ENCODE assay signal across 9 cellular contexts in genomic region chr22:21736084-21736642, GRCh38. TPM values are rescaled to one million over a fixed set of nuclear protein-coding genes. Genes with fewer than 3 reads are reported as not detected.
DNase-seq lines count a peak whose midpoint lies in the region; ATAC-seq, FAIRE-seq and TF ChIP-seq lines count a peak whose summit lies in the region.
"Had no signal": no experiment of that assay in that cellular context is flagged by ENCODE, and none has a peak within 500 bp of the region (broad histone marks: within the 10 kb centered on the region; RNA-seq: fewer than 3 reads in every experiment).

No MANE protein-coding gene starts in this region.

- H3K27me3 ChIP-seq in K562 (ENCODE audit: control insufficient read depth in 2 of 2, insufficient read depth in 2 of 2, low read length in 2 of 2): peaks cover 51 to 57% of the 10 kb centered on the region in 2 experiments
- no peaks in the 10 kb centered on the region for H3K27me3 ChIP-seq in right lobe of liver
- no peaks in the 10 kb centered on the region for H3K27me3 ChIP-seq in transverse colon

- CTCF ChIA-PET in activated CD4-positive, alpha-beta memory T cell treated with anti-CD3 and anti-CD28 coated beads, Interleukin-2, amount 10 ng/mL, durations not matched to agents 7 days and 5 days (lab: Charles Lee): interaction anchor here (1.0 kb wide), 2 partner anchors 10 to 89 kb away, joined by 3 read pairs; no protein-coding TSS in a partner anchor
- CTCF ChIA-PET in activated CD4-positive, alpha-beta memory T cell treated with anti-CD3 and anti-CD28 coated beads for 36 hours (lab: Charles Lee): interaction anchor here (0.5 to 2.3 kb wide), 7 partner anchors 10 to 217 kb away, joined by 3 to 13 read pairs (median 4); partner anchors contain the start of genes PPM1F and YDJC
- CTCF ChIA-PET in K562 (lab: Yijun Ruan, JAX; ENCODE audit: low intra/inter-chr PET ratio): interaction anchor here (0.6 kb wide), 1 partner anchor 10 kb away, joined by 3 read pairs; no protein-coding TSS in a partner anchor

- H3K27me3 Mint-ChIP-seq in activated CD4-positive, alpha-beta memory T cell treated with anti-CD3 and anti-CD28 coated beads, Interleukin-2, amount 10 ng/mL, durations not matched to agents 7 days and 5 days: peaks cover 21% of the 10 kb centered on the region
- peaks cover 1% of the 10 kb centered on the region for H3K27me3 Mint-ChIP-seq in activated CD4-positive, alpha-beta memory T cell treated with anti-CD3 and anti-CD28 coated beads for 36 hours

- H3K4me2 ChIP-seq in K562 (ENCODE audit: insufficient read depth, low read length): peak overlapping the region; percentile 90

- peak overlapping the region; percentile 52 for H3K4me3 ChIP-seq in K562
- peak overlapping the region; percentile 59 to 78 (median 68) for H3K4me3 ChIP-seq in right lobe of liver
- peak overlapping the region; percentile 28 to 54 (median 46) for H3K4me3 ChIP-seq in transverse colon

- H3K36me3 Mint-ChIP-seq in activated CD4-positive, alpha-beta memory T cell treated with anti-CD3 and anti-CD28 coated beads, Interleukin-2, amount 10 ng/mL, durations not matched to agents 7 days and 5 days (ENCODE audit: low read depth): no peaks in the 10 kb centered on the region
- H3K36me3 Mint-ChIP-seq in activated CD4-positive, alpha-beta memory T cell treated with anti-CD3 and anti-CD28 coated beads for 36 hours: no peaks in the 10 kb centered on the region

- intact Hi-C loops in activated CD4-positive, alpha-beta memory T cell treated with anti-CD3 and anti-CD28 coated beads for 36 hours (cut with micrococcal nuclease): loop anchor here (5.0 kb wide), 1 partner anchor 84 kb away; no protein-coding TSS in a partner anchor
- intact Hi-C loops in K562 (cut with micrococcal nuclease): loop anchor here (2.0 kb wide), 1 partner anchor 133 kb away; no protein-coding TSS in a partner anchor
- intact Hi-C loops in right lobe of liver (cut with DNase I): loop anchor here in 1 of 2 donors (10.0 kb wide), 1 partner anchor 199 kb away; no protein-coding TSS in a partner anchor
- intact Hi-C loops in transverse colon (cut with DNase I; ENCODE audit: low total_unique reads): no loop called here

- no peaks in the 10 kb centered on the region for H3K9me3 Mint-ChIP-seq in activated CD4-positive, alpha-beta memory T cell treated with anti-CD3 and anti-CD28 coated beads, Interleukin-2, amount 10 ng/mL, durations not matched to agents 7 days and 5 days
- no peaks in the 10 kb centered on the region for H3K9me3 Mint-ChIP-seq in activated CD4-positive, alpha-beta memory T cell treated with anti-CD3 and anti-CD28 coated beads for 36 hours

- TF ChIP-seq RAD21 in K562 (CRISPR knock-in tag; conservative IDR thresholded peaks at IDR 0.05 in 1 of 2, IDR thresholded peaks at IDR 0.05 in 1 of 2): peak in 1 of 2 experiments; percentile 39; a peak in 1 of 4 replicates

- peak overlapping the region; percentile 96 for H2AFZ ChIP-seq in K562 (ENCODE audit: low read depth, low read length)

- WGBS in K562 (ENCODE audit: insufficient coverage, low coverage, missing lambda C conversion rate): 10% methylated on average over 65 of the region's 65 CpGs
- WGBS in right lobe of liver (ENCODE audit: insufficient coverage, low coverage, low lambda C conversion rate, missing lambda C conversion rate): 46% methylated on average over 8 of the region's 65 CpGs
- 26% methylated on average over 32 of the region's 65 CpGs; no CpG with 5 or more reads in 1 of the 2 donors for WGBS in transverse colon (ENCODE audit: low coverage in 1 of 2), 2 donors

- peaks cover 6% of the 10 kb centered on the region; the same call in 1 of the 2 replicates for H4K20me1 ChIP-seq in K562 (replicated peaks; ENCODE audit: control insufficient read depth, insufficient read depth, low read length)

- in situ Hi-C loops in K562 (cut with MboI): no loop called here
- in situ Hi-C loops in transverse colon (cut with MboI; ENCODE audit: low pct_ligation_motif_present in 1 of 4, low pct_unique_long_range_greater_than_20kb in 1 of 4, low sequenced_read_pairs in 3 of 4): no loop called here

- H3K9me1 ChIP-seq in K562 (ENCODE audit: control insufficient read depth, insufficient read depth, low read length): no peaks in the 10 kb centered on the region

- peak overlapping the region; percentile 32 to 93; a peak in 3 of 4 replicates for H3K9ac ChIP-seq in K562 (ENCODE audit: insufficient read depth in 1 of 2, low read depth in 2 of 2, low read length in 2 of 2)

- DNase-seq in activated CD4-positive, alpha-beta memory T cell treated with anti-CD3 and anti-CD28 coated beads, Interleukin-2, amount 10 ng/mL, durations not matched to agents 7 days and 5 days: no peak
- no peak for DNase-seq in activated CD4-positive, alpha-beta memory T cell treated with anti-CD3 and anti-CD28 coated beads for 36 hours
- DNase-seq in K562 (ENCODE audit: extremely low read depth in 1 of 4, low spot score in 3 of 4) (no peak), right lobe of liver (no peak), transverse colon (no peak), NCI-H2081 treated with DMSO at 0.1 percent for 48 hours (lab: John Stamatoyannopoulos, UW) (no peak), A172 (ENCODE audit: low spot score) (no peak), NCI-H146 treated with DMSO at 0.1 percent for 48 hours (lab: John Stamatoyannopoulos, UW; ENCODE audit: unreplicated experiment) (no peak)

- TF ChIP-seq CTCF in K562 (IDR thresholded peaks at IDR 0.05 in 2 of 3, conservative IDR thresholded peaks at IDR 0.05 in 1 of 3; ENCODE audit: insufficient read depth in 2 of 3, low read depth in 1 of 3, low read length in 3 of 3): no peak; a peak in 1 of 6 replicates
- TF ChIP-seq CTCF in right lobe of liver (IDR thresholded peaks at IDR 0.05): no peak
- no peak for TF ChIP-seq CTCF in transverse colon (IDR thresholded peaks at IDR 0.05)

- H3K4me1 ChIP-seq in K562 (replicated peaks in 1 of 2; ENCODE audit: control insufficient read depth in 2 of 2, insufficient read depth in 2 of 2, low read length in 2 of 2) (peaks cover 17 to 29% of the 10 kb centered on the region in 2 experiments), right lobe of liver (peaks cover 0 to 4% (median 0%) of the 10 kb centered on the region in 4 donors), transverse colon (peaks cover 4 to 17% (median 12%) of the 10 kb centered on the region in 4 donors)

- peaks cover 19% of the 10 kb centered on the region for H3K4me1 Mint-ChIP-seq in activated CD4-positive, alpha-beta memory T cell treated with anti-CD3 and anti-CD28 coated beads, Interleukin-2, amount 10 ng/mL, durations not matched to agents 7 days and 5 days
- peaks cover 13% of the 10 kb centered on the region for H3K4me1 Mint-ChIP-seq in activated CD4-positive, alpha-beta memory T cell treated with anti-CD3 and anti-CD28 coated beads for 36 hours (ENCODE audit: low read depth)

- H3K4me3 Mint-ChIP-seq in activated CD4-positive, alpha-beta memory T cell treated with anti-CD3 and anti-CD28 coated beads, Interleukin-2, amount 10 ng/mL, durations not matched to agents 7 days and 5 days: peak overlapping the region; percentile 51
- H3K4me3 Mint-ChIP-seq in activated CD4-positive, alpha-beta memory T cell treated with anti-CD3 and anti-CD28 coated beads for 36 hours: no peak overlapping the region

- H3K79me2 ChIP-seq in K562 (ENCODE audit: control insufficient read depth, insufficient read depth, low read length): no peaks in the 10 kb centered on the region

- no peak for TF ChIP-seq EP300 in K562 (IDR thresholded peaks at IDR 0.05; ENCODE audit: low read length)
- no peak for TF ChIP-seq EP300 in transverse colon (IDR thresholded peaks at IDR 0.05; ENCODE audit: low read depth)

- peak overlapping the region; percentile 30 for H3K27ac ChIP-seq in K562 (ENCODE audit: extremely low read depth, low read depth, low read length)
- H3K27ac ChIP-seq in right lobe of liver: peak overlapping the region in 1 of 3 donors; percentile 43
- H3K27ac ChIP-seq in transverse colon: peak overlapping the region; percentile 49 to 82 (median 68)

- ATAC-seq in K562: peak; percentile 72
- ATAC-seq in right lobe of liver: peak in 3 of 4 donors; percentile 20 to 39 (median 25)

- no TSS peak for BruUV-seq in K562 (replicated peaks; lab: Mats Ljungman, UMichigan)

- TF ChIP-seq POLR2A in K562 (conservative IDR thresholded peaks at IDR 0.05): no peak
- no peak for TF ChIP-seq POLR2A in right lobe of liver (IDR thresholded peaks at IDR 0.05)
- TF ChIP-seq POLR2A in transverse colon (IDR thresholded peaks at IDR 0.05): no peak

- no peak for FAIRE-seq in K562 (lab: Jason Lieb, UNC)
- FAIRE-seq: colon had no signal

- H3K36me3 ChIP-seq in K562 (ENCODE audit: control insufficient read depth, insufficient read depth, low read length) (no peaks in the 10 kb centered on the region), right lobe of liver (no peaks in the 10 kb centered on the region), transverse colon (no peaks in the 10 kb centered on the region)

- POLR2A ChIA-PET in activated CD4-positive, alpha-beta memory T cell treated with anti-CD3 and anti-CD28 coated beads, Interleukin-2, amount 10 ng/mL, durations not matched to agents 7 days and 5 days (lab: Charles Lee): interaction anchor here (0.6 to 2.1 kb wide), 13 partner anchors 10 to 236 kb away, joined by 3 to 13 read pairs (median 3); partner anchors contain the start of gene SDF2L1
- POLR2A ChIA-PET in activated CD4-positive, alpha-beta memory T cell treated with anti-CD3 and anti-CD28 coated beads for 36 hours (lab: Charles Lee): interaction anchor here (0.6 to 1.3 kb wide), 4 partner anchors 26 to 140 kb away, joined by 3 to 5 read pairs (median 3); partner anchors contain the start of gene PPIL2
- POLR2A ChIA-PET in K562 (lab: Yijun Ruan, JAX): interaction anchor here (0.6 to 2.8 kb wide), 45 partner anchors 9 to 349 kb away, joined by 3 to 23 read pairs (median 4); partner anchors contain the start of genes MAPK1, PPIL2 and SDF2L1

- H3K9me3 ChIP-seq in K562 (replicated peaks; ENCODE audit: control insufficient read depth, insufficient read depth, low read depth, low read length): no peaks in the 10 kb centered on the region
- no peaks in the 10 kb centered on the region for H3K9me3 ChIP-seq in right lobe of liver
- no peaks in the 10 kb centered on the region for H3K9me3 ChIP-seq in transverse colon

- no peak overlapping the region for H3K27ac Mint-ChIP-seq in activated CD4-positive, alpha-beta memory T cell treated with anti-CD3 and anti-CD28 coated beads, Interleukin-2, amount 10 ng/mL, durations not matched to agents 7 days and 5 days
- no peak overlapping the region for H3K27ac Mint-ChIP-seq in activated CD4-positive, alpha-beta memory T cell treated with anti-CD3 and anti-CD28 coated beads for 36 hours

RNA-seq across cellular contexts. Expression of gene YPEL1, which starts 0.6 kb away (rescaled TPM):
- 10 to 100 TPM; 17.3 to 17.5 TPM for total RNA-seq in activated CD4-positive, alpha-beta memory T cell treated with anti-CD3 and anti-CD28 coated beads, Interleukin-2, amount 10 ng/mL, durations not matched to agents 7 days and 5 days
- 1 to 10 TPM; 1.6 to 1.8 TPM for total RNA-seq in activated CD4-positive, alpha-beta memory T cell treated with anti-CD3 and anti-CD28 coated beads for 36 hours
- total RNA-seq in K562 (2011; cell fraction: chromatin; rRNA removed; ENCODE audit: low replicate concordance): 4.4 and 6.2 TPM in 2 replicates
- 3.0 TPM in 2 replicates for total RNA-seq in K562 (2011; cell fraction: nucleolus; rRNA removed)
- total RNA-seq in K562 (2011; cell fraction: nucleoplasm; rRNA removed): 4.6 and 4.7 TPM in 2 replicates
- total RNA-seq in K562 (2014; rRNA removed): 0.18 and 0.49 TPM in 2 replicates
- total RNA-seq in K562 (2014; rRNA removed; fragmentation: Illumina TruSeq; extraction: Trizol): 0.41 and 0.47 TPM in 2 replicates
- total RNA-seq in K562 (2015; rRNA removed; fragmentation: Illumina TruSeq; extraction: Trizol): 0.15 and 0.25 TPM in 2 replicates
- 0.53 and 0.54 TPM in 2 replicates for total RNA-seq in K562 (2021)
- polyA plus RNA-seq in K562 (2011; rRNA removed): 2.2 and 2.4 TPM in 2 replicates
- 0.63 and 1.4 TPM in 2 replicates for polyA plus RNA-seq in K562 (2011; cell fraction: cytosol; rRNA removed)
- 1.9 and 2.6 TPM in 2 replicates for polyA plus RNA-seq in K562 (2011; cell fraction: nucleus; rRNA removed)
- 0.59 and 4.0 TPM in 2 replicates for polyA plus RNA-seq in K562 (2012)
- 0.46 TPM in 2 replicates for polyA plus RNA-seq in K562 (2014; fragmentation: Illumina TruSeq; extraction: Trizol)
- polyA plus RNA-seq in K562 (2014; fragmentation: Nextera tagmentation; extraction: Ambion mirVana): under 1 TPM; 0.07 to 0.10 TPM
- polyA plus RNA-seq in K562 (2014; rRNA removed): 0.36 and 1.7 TPM in 2 replicates
- polyA minus RNA-seq in K562 (2011; rRNA and poly(A)+ RNA removed): 1.4 and 3.0 TPM in 2 replicates
- polyA minus RNA-seq in K562 (2011; cell fraction: cytosol; rRNA and poly(A)+ RNA removed): 0.46 and 0.67 TPM in 2 replicates
- polyA minus RNA-seq in K562 (2011; cell fraction: nucleus; rRNA and poly(A)+ RNA removed): 0.67 and 1.00 TPM in 2 replicates
- total RNA-seq in right lobe of liver: 10 to 100 TPM in 1 of 6 experiments, 1 to 10 TPM in 5; 1.0 to 11.2 (median 2.7) TPM
- 1 to 10 TPM in 3 of 4 donors, not detected in 1; 2.9 to 9.0 (median 4.6) TPM for total RNA-seq in transverse colon
- 0.67 and 2.7 TPM in 2 replicates for total RNA-seq in A172 (2014; rRNA removed; shearing (Covaris generic))
